In the genomic region with DNA sequence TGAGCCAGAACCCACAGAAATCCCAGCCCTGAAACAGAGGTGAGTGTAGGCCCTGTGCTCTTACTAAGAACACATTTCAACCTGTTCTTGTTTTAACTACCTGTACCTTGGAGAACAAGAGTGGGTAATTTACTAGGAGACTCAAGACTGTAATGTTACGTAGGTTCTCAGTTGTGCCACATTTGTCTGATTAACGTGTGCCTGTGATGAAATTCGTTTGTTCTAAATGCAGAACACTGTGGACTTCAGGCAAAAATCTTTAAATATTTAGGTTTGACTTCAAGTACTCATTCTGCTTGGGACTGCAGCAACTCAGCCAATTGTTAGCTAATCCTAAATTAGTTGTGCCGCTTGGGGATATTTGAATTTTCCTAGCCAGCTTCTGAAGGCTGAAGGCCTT, we compare ENCODE assay signal across 22 cellular contexts. TPM values are rescaled to one million over a fixed set of nuclear protein-coding genes. Genes with fewer than 3 reads are reported as not detected.
DNase-seq lines count a peak whose midpoint lies in the region; ATAC-seq, FAIRE-seq and TF ChIP-seq lines count a peak whose summit lies in the region.
"Had no signal": no experiment of that assay in that cellular context is flagged by ENCODE, and none has a peak within 500 bp of the region (broad histone marks: within the 10 kb centered on the region; RNA-seq: fewer than 3 reads in every experiment).

No MANE protein-coding gene starts in this region.

- no peak for TF ChIP-seq EP300 in gastroesophageal sphincter (IDR thresholded peaks at IDR 0.05)
- peak; percentile 73 for TF ChIP-seq EP300 in suprapubic skin (IDR thresholded peaks at IDR 0.05)

- peak; percentile 66 for FAIRE-seq in GM19239 (lab: Jason Lieb, UNC)
- FAIRE-seq: GM12878, K562 had no signal

- H3K9me3 ChIP-seq in gastroesophageal sphincter (no peaks in the 10 kb centered on the region), suprapubic skin (no peaks in the 10 kb centered on the region)
- H3K9me3 ChIP-seq: BLaER1 treated with 17β-estradiol and CSF1 and Interleukin-3, amounts not matched to agents 10 nM and 100 nM had no signal

- no peak overlapping the region for H3K4me3 Mint-ChIP-seq in WTC11
- H3K4me3 Mint-ChIP-seq in type B pancreatic cell, result no peak overlapping the region
- H3K4me3 Mint-ChIP-seq: B cell; CD8-positive, alpha-beta memory T cell had no signal

- DNase-seq in GM19239 (ENCODE audit: insufficient read length, low spot score) (no peak), WTC11 (ENCODE audit: low spot score) (no peak), suprapubic skin (ENCODE audit: low spot score in 2 of 2) (no peak), type B pancreatic cell (ENCODE audit: extremely low spot score, unreplicated experiment) (no peak), NK-92 (lab: John Stamatoyannopoulos, UW; ENCODE audit: unreplicated experiment) (no peak), NOMO-1 (lab: John Stamatoyannopoulos, UW; ENCODE audit: unreplicated experiment in 2 of 2) (no peak)
- DNase-seq: 8988T; CD8-positive, alpha-beta memory T cell; COR-L47; DMS 273 treated with DMSO at 0.1 percent for 48 hours; DMS53; DND-41; EL; HCEC 1CT; IMR-90 had no signal

- H3K27ac Mint-ChIP-seq in WTC11 (peak overlapping the region; percentile 50; the same call in 1 of the 2 replicates), type B pancreatic cell (no peak overlapping the region)
- H3K27ac Mint-ChIP-seq: B cell had no signal

- H3K27ac ChIP-seq in gastroesophageal sphincter, result peak overlapping the region; percentile 76 to 93 (median 78)
- H3K27ac ChIP-seq in suprapubic skin, result no peak overlapping the region
- H3K27ac ChIP-seq: BLaER1 treated with 17β-estradiol and CSF1 and Interleukin-3, amounts not matched to agents 10 nM and 100 nM; HL-60 had no signal

- POLR2A ChIA-PET in WTC11 (lab: Charles Lee), result no interaction called here

- H3K4me1 ChIP-seq in gastroesophageal sphincter, result peaks cover 3 to 71% (median 36%) of the 10 kb centered on the region in 3 donors
- peaks cover 3% of the 10 kb centered on the region for H3K4me1 ChIP-seq in suprapubic skin
- H3K4me1 ChIP-seq: BLaER1 treated with 17β-estradiol and CSF1 and Interleukin-3, amounts not matched to agents 10 nM and 100 nM had no signal

- TF ChIP-seq POLR2A in gastroesophageal sphincter (IDR thresholded peaks at IDR 0.05) (no peak), suprapubic skin (IDR thresholded peaks at IDR 0.05) (no peak)

- H3K27me3 ChIP-seq in gastroesophageal sphincter (no peaks in the 10 kb centered on the region), suprapubic skin (no peaks in the 10 kb centered on the region)
- H3K27me3 ChIP-seq: BLaER1 treated with 17β-estradiol and CSF1 and Interleukin-3, amounts not matched to agents 10 nM and 100 nM had no signal

- peaks cover 51% of the 10 kb centered on the region for H3K4me1 Mint-ChIP-seq in WTC11
- H3K4me1 Mint-ChIP-seq in type B pancreatic cell (ENCODE audit: unreplicated experiment), result peaks cover 11% of the 10 kb centered on the region

- CTCF ChIA-PET in WTC11 (lab: Charles Lee), result interaction anchor here (1.0 to 1.2 kb wide), 2 partner anchors 24 kb away, joined by 3 read pairs; no protein-coding TSS in a partner anchor

- no peaks in the 10 kb centered on the region for H3K9me3 Mint-ChIP-seq in WTC11
- no peaks in the 10 kb centered on the region for H3K9me3 Mint-ChIP-seq in type B pancreatic cell
- H3K9me3 Mint-ChIP-seq: CD8-positive, alpha-beta memory T cell had no signal

- H3K36me3 Mint-ChIP-seq in WTC11, result peaks cover 7% of the 10 kb centered on the region
- H3K36me3 Mint-ChIP-seq in type B pancreatic cell, result peaks cover 8% of the 10 kb centered on the region

- H3K27me3 Mint-ChIP-seq in WTC11 (ENCODE audit: low read depth), result no peaks in the 10 kb centered on the region
- H3K27me3 Mint-ChIP-seq in type B pancreatic cell, result no peaks in the 10 kb centered on the region
- H3K27me3 Mint-ChIP-seq: B cell; CD8-positive, alpha-beta memory T cell had no signal

- no peak for TF ChIP-seq CTCF in WTC11 (IDR thresholded peaks at IDR 0.05)
- TF ChIP-seq CTCF in gastroesophageal sphincter (IDR thresholded peaks at IDR 0.05), result no peak
- no peak for TF ChIP-seq CTCF in suprapubic skin (IDR thresholded peaks at IDR 0.05)
- no peak for TF ChIP-seq CTCF in type B pancreatic cell (conservative IDR thresholded peaks at IDR 0.05)

- H3K4me3 ChIP-seq in gastroesophageal sphincter (no peak overlapping the region), suprapubic skin (no peak overlapping the region)
- H3K4me3 ChIP-seq: BLaER1 treated with 17β-estradiol and CSF1 and Interleukin-3, amounts not matched to agents 10 nM and 100 nM; GM12878; K562 had no signal

- ATAC-seq in WTC11, result no peak
- peak; percentile 91 for ATAC-seq in gastroesophageal sphincter
- no peak for ATAC-seq in HG03342 (IDR thresholded peaks at IDR 0.05; ENCODE audit: unreplicated experiment)
- ATAC-seq: GM12878, K562 had no signal

- H3K36me3 ChIP-seq in gastroesophageal sphincter (no peaks in the 10 kb centered on the region), suprapubic skin (peaks cover under 1% of the 10 kb centered on the region)

- 72 to 80% methylated on average over 4 of the region's 4 CpGs for WGBS in gastroesophageal sphincter (ENCODE audit: low coverage in 1 of 2), 2 donors
- WGBS in suprapubic skin, result 91% methylated on average over 4 of the region's 4 CpGs

TF ChIP-seq in WTC11, 78 proteins besides CTCF, POLR2A, EP300 and RAD21 (continues in another document):
- TF ChIP-seq, protein P1, sequence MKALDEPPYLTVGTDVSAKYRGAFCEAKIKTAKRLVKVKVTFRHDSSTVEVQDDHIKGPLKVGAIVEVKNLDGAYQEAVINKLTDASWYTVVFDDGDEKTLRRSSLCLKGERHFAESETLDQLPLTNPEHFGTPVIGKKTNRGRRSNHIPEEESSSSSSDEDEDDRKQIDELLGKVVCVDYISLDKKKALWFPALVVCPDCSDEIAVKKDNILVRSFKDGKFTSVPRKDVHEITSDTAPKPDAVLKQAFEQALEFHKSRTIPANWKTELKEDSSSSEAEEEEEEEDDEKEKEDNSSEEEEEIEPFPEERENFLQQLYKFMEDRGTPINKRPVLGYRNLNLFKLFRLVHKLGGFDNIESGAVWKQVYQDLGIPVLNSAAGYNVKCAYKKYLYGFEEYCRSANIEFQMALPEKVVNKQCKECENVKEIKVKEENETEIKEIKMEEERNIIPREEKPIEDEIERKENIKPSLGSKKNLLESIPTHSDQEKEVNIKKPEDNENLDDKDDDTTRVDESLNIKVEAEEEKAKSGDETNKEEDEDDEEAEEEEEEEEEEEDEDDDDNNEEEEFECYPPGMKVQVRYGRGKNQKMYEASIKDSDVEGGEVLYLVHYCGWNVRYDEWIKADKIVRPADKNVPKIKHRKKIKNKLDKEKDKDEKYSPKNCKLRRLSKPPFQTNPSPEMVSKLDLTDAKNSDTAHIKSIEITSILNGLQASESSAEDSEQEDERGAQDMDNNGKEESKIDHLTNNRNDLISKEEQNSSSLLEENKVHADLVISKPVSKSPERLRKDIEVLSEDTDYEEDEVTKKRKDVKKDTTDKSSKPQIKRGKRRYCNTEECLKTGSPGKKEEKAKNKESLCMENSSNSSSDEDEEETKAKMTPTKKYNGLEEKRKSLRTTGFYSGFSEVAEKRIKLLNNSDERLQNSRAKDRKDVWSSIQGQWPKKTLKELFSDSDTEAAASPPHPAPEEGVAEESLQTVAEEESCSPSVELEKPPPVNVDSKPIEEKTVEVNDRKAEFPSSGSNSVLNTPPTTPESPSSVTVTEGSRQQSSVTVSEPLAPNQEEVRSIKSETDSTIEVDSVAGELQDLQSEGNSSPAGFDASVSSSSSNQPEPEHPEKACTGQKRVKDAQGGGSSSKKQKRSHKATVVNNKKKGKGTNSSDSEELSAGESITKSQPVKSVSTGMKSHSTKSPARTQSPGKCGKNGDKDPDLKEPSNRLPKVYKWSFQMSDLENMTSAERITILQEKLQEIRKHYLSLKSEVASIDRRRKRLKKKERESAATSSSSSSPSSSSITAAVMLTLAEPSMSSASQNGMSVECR (CRISPR knock-in tag; IDR thresholded peaks at IDR 0.05; ENCODE audit: borderline replicate concordance), result no peak
- TF ChIP-seq ESRRA (CRISPR knock-in tag; IDR thresholded peaks at IDR 0.05; ENCODE audit: borderline replicate concordance) (no peak), FOXP1 (CRISPR knock-in tag; IDR thresholded peaks at IDR 0.05; ENCODE audit: borderline replicate concordance) (no peak)
- TF ChIP-seq, protein P2, sequence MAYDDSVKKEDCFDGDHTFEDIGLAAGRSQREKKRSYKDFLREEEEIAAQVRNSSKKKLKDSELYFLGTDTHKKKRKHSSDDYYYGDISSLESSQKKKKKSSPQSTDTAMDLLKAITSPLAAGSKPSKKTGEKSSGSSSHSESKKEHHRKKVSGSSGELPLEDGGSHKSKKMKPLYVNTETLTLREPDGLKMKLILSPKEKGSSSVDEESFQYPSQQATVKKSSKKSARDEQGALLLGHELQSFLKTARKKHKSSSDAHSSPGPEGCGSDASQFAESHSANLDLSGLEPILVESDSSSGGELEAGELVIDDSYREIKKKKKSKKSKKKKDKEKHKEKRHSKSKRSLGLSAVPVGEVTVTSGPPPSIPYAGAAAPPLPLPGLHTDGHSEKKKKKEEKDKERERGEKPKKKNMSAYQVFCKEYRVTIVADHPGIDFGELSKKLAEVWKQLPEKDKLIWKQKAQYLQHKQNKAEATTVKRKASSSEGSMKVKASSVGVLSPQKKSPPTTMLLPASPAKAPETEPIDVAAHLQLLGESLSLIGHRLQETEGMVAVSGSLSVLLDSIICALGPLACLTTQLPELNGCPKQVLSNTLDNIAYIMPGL (CRISPR knock-in tag; IDR thresholded peaks at IDR 0.05), result no peak
- TF ChIP-seq, protein P3, sequence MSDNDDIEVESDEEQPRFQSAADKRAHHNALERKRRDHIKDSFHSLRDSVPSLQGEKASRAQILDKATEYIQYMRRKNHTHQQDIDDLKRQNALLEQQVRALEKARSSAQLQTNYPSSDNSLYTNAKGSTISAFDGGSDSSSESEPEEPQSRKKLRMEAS (CRISPR knock-in tag; IDR thresholded peaks at IDR 0.05), result no peak

RNA-seq across cellular contexts. Expression of gene GTF2E1, which starts 28.3 kb away (rescaled TPM):
- total RNA-seq in WTC11 (2021) (64.5 to 78.0 TPM (median 72.4 TPM) in 3 replicates), gastroesophageal sphincter (10 to 100 TPM; 11.4 to 21.0 (median 15.3) TPM), suprapubic skin (10 to 100 TPM in 1 of 4 donors, 1 to 10 TPM in 3; 5.2 to 16.4 (median 7.5) TPM), type B pancreatic cell (ENCODE audit: low replicate concordance) (16.0 and 26.9 TPM in 2 replicates)

RNA-seq across cellular contexts. Expression of gene RABL3, which starts 28.6 kb away (rescaled TPM):
- total RNA-seq in WTC11 (2021) (15.0 to 18.2 TPM (median 16.6 TPM) in 3 replicates), gastroesophageal sphincter (10 to 100 TPM; 16.3 to 29.2 (median 20.1) TPM), suprapubic skin (10 to 100 TPM in 3 of 4 donors, 1 to 10 TPM in 1; 9.3 to 14.8 (median 12.6) TPM), type B pancreatic cell (ENCODE audit: low replicate concordance) (13.5 and 15.5 TPM in 2 replicates)
